8 cellular contexts compared by ENCODE assay signal in genomic region chr4:82431831-82432230, GRCh38. TPM values are rescaled to one million over a fixed set of nuclear protein-coding genes. Genes with fewer than 3 reads are reported as not detected.
DNase-seq lines count a peak whose midpoint lies in the region; ATAC-seq and TF ChIP-seq lines count a peak whose summit lies in the region.

No MANE protein-coding gene starts in this region.

- 70% methylated on average over 4 of the region's 4 CpGs for WGBS in mammary epithelial cell (ENCODE audit: low coverage, missing lambda C conversion rate)

- H3K9me3 Mint-ChIP-seq in Calu3 (ENCODE audit: low read depth, unreplicated experiment) = no peaks in the 10 kb centered on the region
- H3K9me3 Mint-ChIP-seq in natural killer cell treated with Interleukin-12 subunit alpha and Interleukin-12 subunit beta and Interleukin-15 and Interleukin-18, amount 100 ng/mL, for 72 hours = no peaks in the 10 kb centered on the region

- H3K4me3 ChIP-seq in Loucy (ENCODE audit: low read length, poor library complexity, severe bottlenecking) (peak overlapping the region; percentile 98), mammary epithelial cell (replicated peaks in 1 of 3; ENCODE audit: insufficient read depth in 1 of 3, low read depth in 2 of 3, low read length in 3 of 3) (peak overlapping the region; percentile 10 to 98 (median 74))

- H4K20me1 ChIP-seq in Loucy (ENCODE audit: insufficient read depth, low read length, poor library complexity, severe bottlenecking) (peaks cover 67% of the 10 kb centered on the region), mammary epithelial cell (ENCODE audit: insufficient read depth, low read length) (peaks cover 18% of the 10 kb centered on the region)

- intact Hi-C loops in Calu3 (cut with micrococcal nuclease; ENCODE audit: unreplicated experiment) (no loop called here), mammary epithelial cell (cut with micrococcal nuclease) (no loop called here)

- no peak for DNase-seq in Calu3
- no peak for DNase-seq in mammary epithelial cell
- no peak for DNase-seq in natural killer cell treated with Interleukin-12 subunit alpha and Interleukin-12 subunit beta and Interleukin-15 and Interleukin-18, amount 100 ng/mL, for 72 hours (ENCODE audit: low spot score)
- no peak for DNase-seq in ACHN
- no peak for DNase-seq in NCI-H510A (lab: John Stamatoyannopoulos, UW)
- DNase-seq in HK-2 (ENCODE audit: unreplicated experiment) = no peak

- ATAC-seq in natural killer cell treated with Interleukin-12 subunit alpha and Interleukin-12 subunit beta and Interleukin-15 and Interleukin-18, amount 100 ng/mL, for 72 hours = no peak
- ATAC-seq in GM21825 (IDR thresholded peaks at IDR 0.05; ENCODE audit: unreplicated experiment) = no peak

- H3K79me2 ChIP-seq in Loucy (ENCODE audit: insufficient read depth, low read length) = peaks cover 98% of the 10 kb centered on the region
- peaks cover 91% of the 10 kb centered on the region for H3K79me2 ChIP-seq in mammary epithelial cell (ENCODE audit: insufficient read depth, low read length)

- peak overlapping the region; percentile 74 for H3K4me2 ChIP-seq in Loucy (ENCODE audit: low read depth, low read length, poor library complexity, severe bottlenecking)
- H3K4me2 ChIP-seq in mammary epithelial cell (ENCODE audit: insufficient read depth, low read depth, low read length) = peak overlapping the region; percentile 88

- H3K27ac ChIP-seq in mammary epithelial cell (ENCODE audit: insufficient read depth, low read depth, low read length) = peak overlapping the region; percentile 96

- H3K9me2 ChIP-seq in Loucy (replicated peaks; ENCODE audit: low read depth, low read length) = no peaks in the 10 kb centered on the region

- H3K36me3 ChIP-seq in Loucy (ENCODE audit: insufficient read depth, low read length) (peaks cover 16% of the 10 kb centered on the region), mammary epithelial cell (ENCODE audit: insufficient read depth, low read length) (peaks cover 17% of the 10 kb centered on the region)

- H3K9ac ChIP-seq in Loucy (ENCODE audit: low read depth, low read length, poor library complexity, severe bottlenecking) (peak overlapping the region; percentile 100), mammary epithelial cell (ENCODE audit: insufficient read depth, low read length) (peak overlapping the region; percentile 92)

- H3K27me3 Mint-ChIP-seq in Calu3 (ENCODE audit: unreplicated experiment) = peaks cover 9% of the 10 kb centered on the region
- no peaks in the 10 kb centered on the region for H3K27me3 Mint-ChIP-seq in natural killer cell treated with Interleukin-12 subunit alpha and Interleukin-12 subunit beta and Interleukin-15 and Interleukin-18, amount 100 ng/mL, for 72 hours

- H3K36me3 Mint-ChIP-seq in Calu3 (ENCODE audit: insufficient read depth, unreplicated experiment) = peaks cover 62% of the 10 kb centered on the region
- peaks cover 28% of the 10 kb centered on the region for H3K36me3 Mint-ChIP-seq in natural killer cell treated with Interleukin-12 subunit alpha and Interleukin-12 subunit beta and Interleukin-15 and Interleukin-18, amount 100 ng/mL, for 72 hours

- in situ Hi-C loops in mammary epithelial cell (cut with MboI; ENCODE audit: low sequenced_read_pairs in 2 of 2) = no loop called here
- in situ Hi-C loops in ACHN (cut with HindIII; ENCODE audit: low pct_ligation_motif_present, low pct_unique_long_range_greater_than_20kb, low sequenced_read_pairs) = no loop called here

- BruUV-seq in Calu3 (replicated peaks; lab: Mats Ljungman, UMichigan) = no TSS peak
- BruUV-seq in mammary epithelial cell (replicated peaks; lab: Mats Ljungman, UMichigan) = no TSS peak

- H3K27ac Mint-ChIP-seq in Calu3 (ENCODE audit: unreplicated experiment) = no peak overlapping the region
- no peak overlapping the region for H3K27ac Mint-ChIP-seq in natural killer cell treated with Interleukin-12 subunit alpha and Interleukin-12 subunit beta and Interleukin-15 and Interleukin-18, amount 100 ng/mL, for 72 hours

- H2AFZ ChIP-seq in Loucy (ENCODE audit: low read length) = no peak overlapping the region
- H2AFZ ChIP-seq in mammary epithelial cell (ENCODE audit: low read depth, low read length) = no peak overlapping the region

- peaks cover 50% of the 10 kb centered on the region for H3K4me1 ChIP-seq in Loucy (ENCODE audit: insufficient read depth, low read length, poor library complexity, severe bottlenecking)
- peaks cover 34% of the 10 kb centered on the region for H3K4me1 ChIP-seq in mammary epithelial cell (ENCODE audit: insufficient read depth, low read length)

- TF ChIP-seq CTCF in Calu3 (IDR thresholded peaks at IDR 0.05; ENCODE audit: unreplicated experiment) (no peak), Loucy (conservative IDR thresholded peaks at IDR 0.05; ENCODE audit: low read length) (no peak), mammary epithelial cell (conservative IDR thresholded peaks at IDR 0.05 in 1 of 2, IDR thresholded peaks at IDR 0.05 in 1 of 2; ENCODE audit: extremely low read depth in 1 of 2, insufficient read depth in 1 of 2, low read depth in 1 of 2, low read length in 2 of 2) (no peak)

- H3K27me3 ChIP-seq in Loucy (ENCODE audit: insufficient read depth, low read length, poor library complexity, severe bottlenecking) (peaks cover 6% of the 10 kb centered on the region), mammary epithelial cell (ENCODE audit: insufficient read depth, low read length) (no peaks in the 10 kb centered on the region)

- no peaks in the 10 kb centered on the region for H3F3A ChIP-seq in Loucy (ENCODE audit: low read depth)

- peak overlapping the region; percentile 99 for H3K4me3 Mint-ChIP-seq in Calu3 (ENCODE audit: low read depth, unreplicated experiment)
- peak overlapping the region; percentile 95 for H3K4me3 Mint-ChIP-seq in natural killer cell treated with Interleukin-12 subunit alpha and Interleukin-12 subunit beta and Interleukin-15 and Interleukin-18, amount 100 ng/mL, for 72 hours

- CTCF ChIA-PET in Calu3 (lab: Charles Lee) = no interaction called here
- CTCF ChIA-PET in mammary epithelial cell (lab: Charles Lee; ENCODE audit: low non-redundant PET) = interaction anchor here (0.6 kb wide), 2 partner anchors 203 to 417 kb away, joined by 5 to 9 read pairs; no protein-coding TSS in a partner anchor

- no peaks in the 10 kb centered on the region for H3K9me3 ChIP-seq in Loucy (ENCODE audit: insufficient read depth, low read depth, low read length)
- no peaks in the 10 kb centered on the region for H3K9me3 ChIP-seq in mammary epithelial cell (replicated peaks; ENCODE audit: insufficient read depth, low read length)

- dilution Hi-C loops in mammary epithelial cell (cut with HindIII; ENCODE audit: low sequenced_read_pairs) = loop anchor here (5.0 kb wide), 1 partner anchor 65 kb away; no protein-coding TSS in a partner anchor

- peaks cover 9% of the 10 kb centered on the region for H3K4me1 Mint-ChIP-seq in Calu3 (ENCODE audit: low read depth, unreplicated experiment)
- peaks cover 39 to 46% of the 10 kb centered on the region in 2 donors for H3K4me1 Mint-ChIP-seq in natural killer cell treated with Interleukin-12 subunit alpha and Interleukin-12 subunit beta and Interleukin-15 and Interleukin-18, amount 100 ng/mL, for 72 hours (ENCODE audit: low read depth in 2 of 2)

RNA-seq across cellular contexts. Expression of gene ENOPH1, which starts 1.4 kb away (rescaled TPM):
- total RNA-seq in Calu3 (2022) (43.3 and 43.6 TPM in 2 replicates), mammary epithelial cell (10 to 100 TPM; 37.7 to 40.5 TPM)
- polyA plus RNA-seq in mammary epithelial cell = 16.5 TPM
- 8.5 TPM for polyA minus RNA-seq in mammary epithelial cell
- total RNA-seq in natural killer cell treated with Interleukin-12 subunit alpha and Interleukin-12 subunit beta and Interleukin-15 and Interleukin-18, amount 100 ng/mL, for 72 hours = 10 to 100 TPM; 41.8 to 50.3 TPM

RNA-seq across cellular contexts. Expression of gene HNRNPDL, which starts 1.6 kb away (rescaled TPM):
- total RNA-seq in Calu3 (2022) (180 and 198 TPM in 2 replicates), mammary epithelial cell (100 to 1,000 TPM in 1 of 2 donors, 10 to 100 TPM in 1; 81.2 to 256 TPM)
- polyA plus RNA-seq in mammary epithelial cell = 141 TPM
- polyA minus RNA-seq in mammary epithelial cell = 33.5 TPM
- total RNA-seq in natural killer cell treated with Interleukin-12 subunit alpha and Interleukin-12 subunit beta and Interleukin-15 and Interleukin-18, amount 100 ng/mL, for 72 hours = 100 to 1,000 TPM; 226 to 248 TPM

RNA-seq across cellular contexts. Expression of gene HNRNPD, which starts 58.0 kb away (rescaled TPM):
- total RNA-seq in Calu3 (2022) (241 and 272 TPM in 2 replicates), mammary epithelial cell (100 to 1,000 TPM in 1 of 2 donors, 10 to 100 TPM in 1; 13.5 to 251 TPM)
- 42.5 TPM for polyA plus RNA-seq in mammary epithelial cell
- polyA minus RNA-seq in mammary epithelial cell = 32.3 TPM
- 100 to 1,000 TPM; 280 to 290 TPM for total RNA-seq in natural killer cell treated with Interleukin-12 subunit alpha and Interleukin-12 subunit beta and Interleukin-15 and Interleukin-18, amount 100 ng/mL, for 72 hours
